In the genomic region with DNA sequence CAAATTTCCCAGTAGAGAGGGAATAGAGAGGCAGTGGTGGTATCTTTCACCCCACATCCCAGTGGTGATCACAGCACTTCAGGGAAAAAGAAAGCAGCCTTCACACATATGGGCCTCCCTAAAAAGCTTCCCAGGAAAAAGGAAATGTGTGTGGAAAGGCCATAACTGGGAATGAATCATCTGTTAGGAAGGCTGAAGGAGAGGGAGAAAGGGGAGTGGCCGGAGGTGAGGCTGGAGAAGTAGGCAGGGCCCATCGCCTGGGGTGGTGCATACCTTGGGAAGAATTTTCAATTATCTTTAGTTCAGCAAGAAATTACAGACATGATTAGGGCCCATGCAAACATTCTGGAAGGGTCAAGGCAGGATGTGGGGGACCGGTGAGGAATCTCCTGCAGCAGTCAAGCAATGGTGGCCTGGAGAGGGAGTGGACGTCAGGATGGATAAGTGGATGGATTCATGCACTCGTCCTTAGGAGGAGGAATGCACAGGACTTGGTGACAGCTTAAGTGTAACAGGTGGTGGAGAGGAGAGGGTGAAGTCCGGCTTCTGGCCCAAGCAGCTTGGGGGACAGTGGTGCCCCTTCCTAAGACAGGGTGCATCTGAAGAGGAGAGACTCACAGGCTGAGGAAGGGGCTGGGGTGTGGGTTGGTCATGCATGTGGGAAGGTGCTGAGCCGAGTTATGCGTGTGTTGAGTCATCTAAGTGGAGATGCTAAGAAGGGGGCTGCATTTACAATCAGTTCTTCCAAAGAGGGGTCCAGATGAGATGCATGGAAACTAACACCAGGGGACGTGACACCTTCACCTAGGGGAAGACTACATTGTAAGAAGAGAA, we compare ENCODE assay signal across 1 cellular context.
TF ChIP-seq lines count a peak whose summit lies in the region.

No MANE protein-coding gene starts in this region.

TF ChIP-seq in SK-N-SH, 30 proteins besides CTCF, POLR2A, EP300 and RAD21 (continued from another document):
- peak; percentile 80; the same call in 1 of the 2 replicates for TF ChIP-seq JUND (IDR thresholded peaks at IDR 0.05)
- TF ChIP-seq, protein P1, sequence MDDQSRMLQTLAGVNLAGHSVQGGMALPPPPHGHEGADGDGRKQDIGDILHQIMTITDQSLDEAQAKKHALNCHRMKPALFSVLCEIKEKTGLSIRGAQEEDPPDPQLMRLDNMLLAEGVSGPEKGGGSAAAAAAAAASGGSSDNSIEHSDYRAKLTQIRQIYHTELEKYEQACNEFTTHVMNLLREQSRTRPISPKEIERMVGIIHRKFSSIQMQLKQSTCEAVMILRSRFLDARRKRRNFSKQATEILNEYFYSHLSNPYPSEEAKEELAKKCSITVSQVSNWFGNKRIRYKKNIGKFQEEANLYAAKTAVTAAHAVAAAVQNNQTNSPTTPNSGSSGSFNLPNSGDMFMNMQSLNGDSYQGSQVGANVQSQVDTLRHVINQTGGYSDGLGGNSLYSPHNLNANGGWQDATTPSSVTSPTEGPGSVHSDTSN (IDR thresholded peaks at IDR 0.05) = peak; percentile 17; the same call in 1 of the 2 replicates
- TF ChIP-seq, protein P2, sequence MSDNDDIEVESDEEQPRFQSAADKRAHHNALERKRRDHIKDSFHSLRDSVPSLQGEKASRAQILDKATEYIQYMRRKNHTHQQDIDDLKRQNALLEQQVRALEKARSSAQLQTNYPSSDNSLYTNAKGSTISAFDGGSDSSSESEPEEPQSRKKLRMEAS (IDR thresholded peaks at IDR 0.05; ENCODE audit: low read depth) = peak; percentile 61; the same call in 1 of the 2 replicates
- no peak for TF ChIP-seq EZH2phosphoT487 (IDR thresholded peaks at IDR 0.05; ENCODE audit: borderline replicate concordance, low read depth)
- TF ChIP-seq ELF1 (IDR thresholded peaks at IDR 0.05) = no peak
- TF ChIP-seq, protein P3, sequence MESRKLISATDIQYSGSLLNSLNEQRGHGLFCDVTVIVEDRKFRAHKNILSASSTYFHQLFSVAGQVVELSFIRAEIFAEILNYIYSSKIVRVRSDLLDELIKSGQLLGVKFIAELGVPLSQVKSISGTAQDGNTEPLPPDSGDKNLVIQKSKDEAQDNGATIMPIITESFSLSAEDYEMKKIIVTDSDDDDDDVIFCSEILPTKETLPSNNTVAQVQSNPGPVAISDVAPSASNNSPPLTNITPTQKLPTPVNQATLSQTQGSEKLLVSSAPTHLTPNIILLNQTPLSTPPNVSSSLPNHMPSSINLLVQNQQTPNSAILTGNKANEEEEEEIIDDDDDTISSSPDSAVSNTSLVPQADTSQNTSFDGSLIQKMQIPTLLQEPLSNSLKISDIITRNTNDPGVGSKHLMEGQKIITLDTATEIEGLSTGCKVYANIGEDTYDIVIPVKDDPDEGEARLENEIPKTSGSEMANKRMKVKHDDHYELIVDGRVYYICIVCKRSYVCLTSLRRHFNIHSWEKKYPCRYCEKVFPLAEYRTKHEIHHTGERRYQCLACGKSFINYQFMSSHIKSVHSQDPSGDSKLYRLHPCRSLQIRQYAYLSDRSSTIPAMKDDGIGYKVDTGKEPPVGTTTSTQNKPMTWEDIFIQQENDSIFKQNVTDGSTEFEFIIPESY (IDR thresholded peaks at IDR 0.05; ENCODE audit: borderline replicate concordance, low read depth) = no peak
- 0 out of 2 replicates have a peak, but pooled peaks have one; percentile 28 for TF ChIP-seq TEAD4 (IDR thresholded peaks at IDR 0.05; ENCODE audit: borderline replicate concordance, insufficient read depth)
- TF ChIP-seq FOSL2 (IDR thresholded peaks at IDR 0.05; ENCODE audit: borderline replicate concordance, low read depth) = peak; percentile 87
- TF ChIP-seq RCOR1 (IDR thresholded peaks at IDR 0.05; ENCODE audit: low read length) = no peak
- TF ChIP-seq RXRA (IDR thresholded peaks at IDR 0.05; ENCODE audit: borderline replicate concordance, low read depth) = no peak
- TF ChIP-seq SMC3 (IDR thresholded peaks at IDR 0.05; ENCODE audit: low read depth, low read length) = no peak
